ENCODE assay signal across 25 cellular contexts in genomic region chr9:113673726-113674125, GRCh38.
A peak's percentile ranks its signal among the peaks of the same experiment; 100 is the strongest.
DNase-seq lines count a peak whose midpoint lies in the region; ATAC-seq and TF ChIP-seq lines count a peak whose summit lies in the region.
"Had no signal": no experiment of that assay in that cellular context is flagged by ENCODE, and none has a peak within 500 bp of the region (broad histone marks: within the 10 kb centered on the region; RNA-seq: fewer than 3 reads in every experiment).

No MANE protein-coding gene starts in this region.

- ATAC-seq in left cardiac atrium (no peak), HG03521 (IDR thresholded peaks at IDR 0.05; ENCODE audit: unreplicated experiment) (no peak)
- ATAC-seq: GM12878; naive thymus-derived CD4-positive, alpha-beta T cell had no signal

- H3K4me1 ChIP-seq in neural progenitor cell: no peaks in the 10 kb centered on the region
- H3K4me1 ChIP-seq: BE2C, parathyroid adenoma, tibial nerve had no signal

- no peak overlapping the region for H3K9ac ChIP-seq in neural progenitor cell
- H3K9ac ChIP-seq: parathyroid adenoma had no signal

- no peak overlapping the region for H3K4me3 ChIP-seq in neural progenitor cell
- H3K4me3 ChIP-seq: GM12878, tibial nerve had no signal

- intact Hi-C loops in left cardiac atrium (cut with DNase I): no loop called here

- H3K79me2 ChIP-seq in neural progenitor cell (ENCODE audit: low read depth): no peaks in the 10 kb centered on the region
- H3K79me2 ChIP-seq: parathyroid adenoma had no signal

- no peak overlapping the region for H3K4me2 ChIP-seq in neural progenitor cell

- H3K36me3 Mint-ChIP-seq in neural progenitor cell: no peaks in the 10 kb centered on the region
- H3K36me3 Mint-ChIP-seq: naive thymus-derived CD4-positive, alpha-beta T cell had no signal

- H3K27ac ChIP-seq in epithelial cell of prostate: peak overlapping the region; percentile 11
- no peak overlapping the region for H3K27ac ChIP-seq in neural progenitor cell
- H3K27ac ChIP-seq: parathyroid adenoma, RWPE1, tibial nerve had no signal

- DNase-seq in GM04504 (ENCODE audit: low read depth) (peak; percentile 30), NCI-H69 (lab: John Stamatoyannopoulos, UW) (peak; percentile 83), epithelial cell of prostate (ENCODE audit: low read depth, low spot score) (no peak), neural progenitor cell (ENCODE audit: low spot score) (no peak), left cardiac atrium (no peak), putamen (ENCODE audit: low spot score) (no peak), NCI-H2081 treated with DMSO at 0.1 percent for 48 hours (lab: John Stamatoyannopoulos, UW) (no peak)
- DNase-seq: activated CD4-positive, alpha-beta T cell treated with anti-CD3 and anti-CD28 coated beads for 48 hours; activated effector memory CD4-positive, alpha-beta T cell treated with anti-CD3 and anti-CD28 coated beads, Interleukin-2, amount 50 U/mL, for 16 hours; BE2C; effector CD8-positive, alpha-beta T cell; H7; kidney; naive thymus-derived CD4-positive, alpha-beta T cell; NCI-H1694 treated with DMSO at 0.1 percent for 48 hours; NCI-H446 treated with DMSO at 0.1 percent for 48 hours; NK-92 treated with Interleukin-12 subunit alpha and Interleukin-12 subunit beta, amount 100 ng/mL, for 24 hours; stimulated activated CD4-positive, alpha-beta T cell treated with anti-CD3 and anti-CD28 coated beads, Interleukin-2, amount 100 ng/mL, for 24 hours; stimulated activated naive CD4-positive, alpha-beta T cell treated with Interleukin-2 at 50 U/mL for 16 hours had no signal

- TF ChIP-seq CTCF in neural progenitor cell (IDR thresholded peaks at IDR 0.05): no peak

- H3K9me3 Mint-ChIP-seq in neural progenitor cell: no peaks in the 10 kb centered on the region
- H3K9me3 Mint-ChIP-seq: central memory CD8-positive, alpha-beta T cell had no signal

- H4K20me1 ChIP-seq in neural progenitor cell (ENCODE audit: low read depth): no peaks in the 10 kb centered on the region

- no peaks in the 10 kb centered on the region for H3K36me3 ChIP-seq in neural progenitor cell
- H3K36me3 ChIP-seq: BE2C, tibial nerve had no signal

- peak overlapping the region; percentile 51 for H3K27ac Mint-ChIP-seq in neural progenitor cell
- H3K27ac Mint-ChIP-seq: naive thymus-derived CD4-positive, alpha-beta T cell had no signal

- no peaks in the 10 kb centered on the region for H3F3A ChIP-seq in neural progenitor cell (ENCODE audit: low read depth)

- H3K27me3 ChIP-seq in neural progenitor cell: no peaks in the 10 kb centered on the region

- no peak overlapping the region for H2AFZ ChIP-seq in neural progenitor cell (replicated peaks)
- H2AFZ ChIP-seq: parathyroid adenoma had no signal

- no peaks in the 10 kb centered on the region for H3K9me3 ChIP-seq in neural progenitor cell (ENCODE audit: low read depth)
- H3K9me3 ChIP-seq: BE2C, tibial nerve had no signal

- H3K4me3 Mint-ChIP-seq in neural progenitor cell: no peak overlapping the region
- H3K4me3 Mint-ChIP-seq: central memory CD8-positive, alpha-beta T cell; naive thymus-derived CD4-positive, alpha-beta T cell had no signal

- H3K27me3 Mint-ChIP-seq in neural progenitor cell (ENCODE audit: insufficient read depth, low read depth): peaks cover 14% of the 10 kb centered on the region

- peaks cover 11% of the 10 kb centered on the region for H3K4me1 Mint-ChIP-seq in neural progenitor cell
- H3K4me1 Mint-ChIP-seq: naive thymus-derived CD4-positive, alpha-beta T cell had no signal

Comparison
In these comparisons a context has a peak if more than half of its experiments do, and no peak if none do; other contexts are left out.
1. DNase-seq: peak in GM04504 (single experiment) and NCI-H69 (single experiment); none in epithelial cell of prostate (single experiment), neural progenitor cell (single experiment), left cardiac atrium (single experiment), putamen (single experiment) and NCI-H2081 treated with DMSO at 0.1 percent for 48 hours (single experiment).